8 cellular contexts compared by ENCODE assay signal in the genomic region with DNA sequence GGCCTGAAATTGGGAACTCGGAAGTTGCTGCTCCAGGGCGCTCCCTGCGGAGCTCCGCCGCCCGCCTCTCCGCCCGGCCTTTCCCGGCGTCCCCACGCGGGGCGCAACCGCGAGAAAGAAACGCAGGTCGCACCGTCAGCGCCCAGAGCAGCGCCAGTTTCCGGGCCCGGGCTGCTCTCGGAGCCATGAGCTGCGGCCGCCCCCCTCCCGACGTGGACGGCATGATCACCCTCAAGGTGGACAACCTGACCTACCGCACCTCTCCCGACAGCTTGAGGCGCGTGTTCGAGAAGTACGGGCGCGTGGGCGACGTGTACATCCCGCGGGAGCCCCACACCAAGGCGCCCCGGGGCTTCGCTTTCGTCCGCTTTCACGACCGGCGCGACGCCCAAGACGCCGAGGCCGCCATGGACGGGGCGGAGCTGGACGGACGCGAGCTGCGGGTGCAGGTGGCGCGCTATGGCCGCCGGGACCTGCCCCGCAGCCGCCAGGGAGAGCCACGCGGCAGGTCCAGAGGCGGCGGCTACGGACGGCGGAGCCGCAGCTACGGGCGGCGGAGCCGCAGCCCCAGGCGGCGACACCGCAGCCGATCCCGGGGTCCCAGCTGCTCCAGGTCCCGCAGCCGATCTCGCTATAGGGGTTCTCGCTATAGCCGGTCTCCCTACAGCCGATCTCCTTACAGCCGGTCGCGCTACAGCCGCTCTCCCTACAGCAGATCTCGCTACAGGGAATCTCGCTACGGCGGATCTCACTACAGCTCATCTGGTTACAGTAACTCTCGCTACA. TPM values are rescaled to one million over a fixed set of nuclear protein-coding genes. Genes with fewer than 3 reads are reported as not detected.
DNase-seq lines count a peak whose midpoint lies in the region; ATAC-seq and TF ChIP-seq lines count a peak whose summit lies in the region.

No MANE protein-coding gene starts in this region.

- H3K4me1 ChIP-seq in BE2C (no peaks in the 10 kb centered on the region), ectodermal cell (ENCODE audit: control insufficient read depth, insufficient read depth, low read length) (no peaks in the 10 kb centered on the region)

- CTCF ChIA-PET in activated CD4-positive, alpha-beta memory T cell treated with anti-CD3 and anti-CD28 coated beads for 36 hours (lab: Charles Lee), result interaction anchor here (0.6 to 8.2 kb wide), 20 partner anchors 9 to 1325 kb away, joined by 3 to 220 read pairs (median 4); a partner anchor contains a TSS

- H3K4me3 ChIP-seq in BE2C (ENCODE audit: low read depth, low read length) (peak overlapping the region; percentile 87), ectodermal cell (ENCODE audit: insufficient read depth, low read depth, low read length) (peak overlapping the region; percentile 77)

- H3K36me3 ChIP-seq in BE2C (peaks cover 6% of the 10 kb centered on the region; the same call in 1 of the 2 replicates), ectodermal cell (ENCODE audit: control insufficient read depth, insufficient read depth, low read length) (no peaks in the 10 kb centered on the region)

- intact Hi-C loops in activated CD4-positive, alpha-beta memory T cell treated with anti-CD3 and anti-CD28 coated beads for 36 hours (cut with micrococcal nuclease), result loop anchor here (5.0 to 10.0 kb wide), 4 partner anchors 185 to 1328 kb away; a partner anchor contains a TSS

- POLR2A ChIA-PET in activated CD4-positive, alpha-beta memory T cell treated with anti-CD3 and anti-CD28 coated beads for 36 hours (lab: Charles Lee), result interaction anchor here (0.6 to 4.6 kb wide), 20 partner anchors 9 to 1327 kb away, joined by 3 to 59 read pairs (median 4); a partner anchor contains a TSS

- H3K27me3 Mint-ChIP-seq in activated CD4-positive, alpha-beta memory T cell treated with anti-CD3 and anti-CD28 coated beads for 36 hours, result no peaks in the 10 kb centered on the region

- H3K27ac ChIP-seq in ectodermal cell (ENCODE audit: insufficient read depth, low read depth, low read length, poor library complexity, severe bottlenecking), result no peak overlapping the region

- no peaks in the 10 kb centered on the region for H3K9me3 ChIP-seq in BE2C
- H3K9me3 ChIP-seq in ectodermal cell (ENCODE audit: control insufficient read depth, low read length), result no peaks in the 10 kb centered on the region

- WGBS in ectodermal cell, 2 experiments, result 0 to 1% methylated on average over 97 of the region's 97 CpGs

- H3K4me3 Mint-ChIP-seq in activated CD4-positive, alpha-beta memory T cell treated with anti-CD3 and anti-CD28 coated beads for 36 hours, result peak overlapping the region; percentile 87

- H3K4me1 Mint-ChIP-seq in activated CD4-positive, alpha-beta memory T cell treated with anti-CD3 and anti-CD28 coated beads for 36 hours (ENCODE audit: low read depth), result peaks cover 24% of the 10 kb centered on the region

- DNase-seq in BE2C (peak; percentile 89), NCI-H510A treated with DMSO at 0.1 percent for 48 hours (lab: John Stamatoyannopoulos, UW) (peak; percentile 65), medulla oblongata (ENCODE audit: extremely low spot score) (peak; percentile 82)
- peak; percentile 85 for DNase-seq in activated CD4-positive, alpha-beta memory T cell treated with anti-CD3 and anti-CD28 coated beads for 36 hours
- DNase-seq in stimulated activated CD8-positive, alpha-beta memory T cell treated with anti-CD3 and anti-CD28 coated beads, Interleukin-12 subunit alpha, Interleukin-12 subunit beta, amount 100 ng/mL, for 24 hours (ENCODE audit: extremely low read depth), result peak; percentile 41

- peak overlapping the region; percentile 97 for H3K27ac Mint-ChIP-seq in activated CD4-positive, alpha-beta memory T cell treated with anti-CD3 and anti-CD28 coated beads for 36 hours

- peak; percentile 64 for ATAC-seq in GM19025 (IDR thresholded peaks at IDR 0.05; ENCODE audit: low read depth, unreplicated experiment)
- ATAC-seq in HG03342 (IDR thresholded peaks at IDR 0.05; ENCODE audit: unreplicated experiment), result peak; percentile 52

- peaks cover 10% of the 10 kb centered on the region for H3K36me3 Mint-ChIP-seq in activated CD4-positive, alpha-beta memory T cell treated with anti-CD3 and anti-CD28 coated beads for 36 hours

- no peaks in the 10 kb centered on the region for H3K9me3 Mint-ChIP-seq in activated CD4-positive, alpha-beta memory T cell treated with anti-CD3 and anti-CD28 coated beads for 36 hours

- no peaks in the 10 kb centered on the region for H3K27me3 ChIP-seq in BE2C
- H3K27me3 ChIP-seq in ectodermal cell (ENCODE audit: control insufficient read depth, insufficient read depth, low read length, poor library complexity, severe bottlenecking), result no peaks in the 10 kb centered on the region

- TF ChIP-seq CTCF in BE2C (IDR thresholded peaks at IDR 0.05; ENCODE audit: low read depth, low read length), result peak; percentile 54

RNA-seq across cellular contexts. Expression of a gene that starts 0.5 kb away (rescaled TPM):
- polyA plus RNA-seq in BE2C (2012; ENCODE audit: insufficient read depth, insufficient read length, low read depth), result 147 TPM
- 10 to 100 TPM; 31.1 to 32.2 TPM for total RNA-seq in activated CD4-positive, alpha-beta memory T cell treated with anti-CD3 and anti-CD28 coated beads for 36 hours
- 24.9 TPM for polyA plus RNA-seq in ectodermal cell (2013, experiment 1 of 4)
- 31.3 TPM for polyA plus RNA-seq in ectodermal cell (2013, experiment 2 of 4)
- polyA plus RNA-seq in ectodermal cell (2013, experiment 3 of 4), result 20.1 TPM
- polyA plus RNA-seq in ectodermal cell (2013, experiment 4 of 4), result 32.7 TPM

RNA-seq across cellular contexts. Expression of a gene that starts 18.0 kb away (rescaled TPM):
- not detected for polyA plus RNA-seq in BE2C (2012; ENCODE audit: insufficient read depth, insufficient read length, low read depth)
- total RNA-seq in activated CD4-positive, alpha-beta memory T cell treated with anti-CD3 and anti-CD28 coated beads for 36 hours, result not detected
- polyA plus RNA-seq in ectodermal cell (2013, experiment 1 of 4), result not detected
- not detected for polyA plus RNA-seq in ectodermal cell (2013, experiment 2 of 4)
- polyA plus RNA-seq in ectodermal cell (2013, experiment 3 of 4), result not detected
- not detected for polyA plus RNA-seq in ectodermal cell (2013, experiment 4 of 4)

RNA-seq across cellular contexts. Expression of a gene that starts 22.4 kb away (rescaled TPM):
- 24.1 TPM for polyA plus RNA-seq in BE2C (2012; ENCODE audit: insufficient read depth, insufficient read length, low read depth)
- 10 to 100 TPM; 25.9 TPM for total RNA-seq in activated CD4-positive, alpha-beta memory T cell treated with anti-CD3 and anti-CD28 coated beads for 36 hours
- 4.3 TPM for polyA plus RNA-seq in ectodermal cell (2013, experiment 1 of 4)
- 4.5 TPM for polyA plus RNA-seq in ectodermal cell (2013, experiment 2 of 4)
- polyA plus RNA-seq in ectodermal cell (2013, experiment 3 of 4), result 3.4 TPM
- 4.3 TPM for polyA plus RNA-seq in ectodermal cell (2013, experiment 4 of 4)

RNA-seq across cellular contexts. Expression of a gene that starts 42.2 kb away (rescaled TPM):
- not detected for polyA plus RNA-seq in BE2C (2012; ENCODE audit: insufficient read depth, insufficient read length, low read depth)
- not detected for total RNA-seq in activated CD4-positive, alpha-beta memory T cell treated with anti-CD3 and anti-CD28 coated beads for 36 hours
- not detected for polyA plus RNA-seq in ectodermal cell (2013, experiment 1 of 4)
- polyA plus RNA-seq in ectodermal cell (2013, experiment 2 of 4), result not detected
- not detected for polyA plus RNA-seq in ectodermal cell (2013, experiment 3 of 4)
- not detected for polyA plus RNA-seq in ectodermal cell (2013, experiment 4 of 4)
